Comparison of ENCODE assay signal across 8 cellular contexts in the genomic region with DNA sequence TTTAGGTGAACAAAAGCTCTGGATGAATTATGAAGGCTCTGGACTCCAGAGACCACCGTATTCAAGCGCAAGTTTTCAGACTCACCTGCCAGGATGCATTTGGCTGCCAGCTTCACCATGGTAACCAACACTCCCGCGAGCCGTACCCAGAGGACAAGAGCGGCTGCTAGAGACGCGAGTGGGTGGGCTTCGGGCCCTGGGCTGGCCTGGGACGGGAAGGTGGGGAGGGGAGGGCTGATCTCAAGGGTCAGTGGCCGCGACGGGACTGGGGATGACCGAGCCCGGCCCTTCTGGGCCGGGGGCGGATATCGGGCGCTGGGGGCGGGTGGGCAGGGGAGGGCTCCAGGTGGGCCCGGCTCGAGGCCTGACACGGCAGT. TPM values are rescaled to one million over a fixed set of nuclear protein-coding genes. Genes with fewer than 3 reads are reported as not detected.
DNase-seq lines count a peak whose midpoint lies in the region; ATAC-seq and TF ChIP-seq lines count a peak whose summit lies in the region.

No MANE protein-coding gene starts in this region.

- POLR2A ChIA-PET in BJ (lab: Charles Lee): interaction anchor here (0.7 kb wide), 1 partner anchor 598 kb away, joined by 3 read pairs; no protein-coding TSS in a partner anchor

- H3K36me3 ChIP-seq in BJ (ENCODE audit: control insufficient read depth, insufficient read depth, low read length): no peaks in the 10 kb centered on the region

- CTCF ChIA-PET in BJ (lab: Yijun Ruan, JAX): interaction anchor here (0.6 to 3.9 kb wide), 10 partner anchors 11 to 265 kb away, joined by 3 to 37 read pairs (median 6); no protein-coding TSS in a partner anchor

- peak; percentile 1 for ATAC-seq in GM21619 (IDR thresholded peaks at IDR 0.05; ENCODE audit: unreplicated experiment)
- peak in 1 of 2 donors; percentile 7 for ATAC-seq in left cardiac atrium
- no peak for ATAC-seq in HG03108 (IDR thresholded peaks at IDR 0.05; ENCODE audit: unreplicated experiment)

- DNase-seq in BJ (ENCODE audit: low read depth): no peak
- DNase-seq in NCI-H69 (lab: John Stamatoyannopoulos, UW): peak; percentile 17
- DNase-seq in activated naive CD4-positive, alpha-beta T cell treated with anti-CD3 and anti-CD28 coated beads, Interleukin-2, amount 50 U/mL, for 16 hours: peak; percentile 37
- peak; percentile 40 for DNase-seq in left cardiac atrium
- peak; percentile 42 for DNase-seq in putamen (ENCODE audit: low spot score)
- no peak for DNase-seq in DMS53 (lab: John Stamatoyannopoulos, UW)

- peak overlapping the region; percentile 81 for H3K4me3 ChIP-seq in BJ (ENCODE audit: low read depth, low read length)

- TF ChIP-seq CTCF in BJ (IDR thresholded peaks at IDR 0.05; ENCODE audit: insufficient read depth, low read depth, low read length): no peak

- intact Hi-C loops in left cardiac atrium (cut with DNase I): loop anchor here in 1 of 2 donors (10.0 kb wide), 1 partner anchor 231 kb away; no protein-coding TSS in a partner anchor

- H3K27me3 ChIP-seq in BJ (ENCODE audit: control insufficient read depth, insufficient read depth, low read length): no peaks in the 10 kb centered on the region

RNA-seq across cellular contexts. Expression of a gene that starts 0.3 kb away (rescaled TPM):
- polyA plus RNA-seq in BJ (2011; rRNA removed): 20.6 and 23.0 TPM in 2 replicates
- 10.7 and 11.6 TPM in 2 replicates for polyA minus RNA-seq in BJ (2011; rRNA and poly(A)+ RNA removed)
- 10 to 100 TPM; 27.6 to 28.1 TPM for total RNA-seq in left cardiac atrium

RNA-seq across cellular contexts. Expression of a gene that starts 41.3 kb away (rescaled TPM):
- not detected in 2 replicates for polyA plus RNA-seq in BJ (2011; rRNA removed)
- polyA minus RNA-seq in BJ (2011; rRNA and poly(A)+ RNA removed): not detected in 2 replicates
- not detected for total RNA-seq in left cardiac atrium

Comparison
In these comparisons a context has a peak if more than half of its experiments do, and no peak if none do; other contexts are left out.
1. DNase-seq: peak in NCI-H69 (single experiment), activated naive CD4-positive, alpha-beta T cell treated with anti-CD3 and anti-CD28 coated beads, Interleukin-2, amount 50 U/mL, for 16 hours (single experiment), left cardiac atrium (single experiment) and putamen (single experiment); none in BJ (single experiment) and DMS53 (single experiment).